In genomic region chr21:27419153-27419552, GRCh38 we compare ENCODE assay signal across 23 cellular contexts.
"Had no signal": no experiment of that assay in that cellular context is flagged by ENCODE, and none has a peak within 500 bp of the region (broad histone marks: within the 10 kb centered on the region; RNA-seq: fewer than 3 reads in every experiment).

No MANE protein-coding gene starts in this region.

- DNase-seq: central memory CD4-positive, alpha-beta T cell; cortex of kidney; effector memory CD4-positive, alpha-beta T cell; foreskin melanocyte; head of caudate nucleus; hypothalamus; kidney glomerular epithelial cell; lower lobe of right lung; naive B cell; posterior cingulate gyrus; sigmoid colon; small intestine; stimulated activated CD4-positive, alpha-beta T cell treated with anti-CD3 and anti-CD28 coated beads, Interleukin-12 subunit alpha, Interleukin-12 subunit beta, amount 100 ng/mL, for 4 hours; stimulated activated naive CD4-positive, alpha-beta T cell treated with Interleukin-2 at 50 U/mL for 16 hours; thyroid gland; upper lobe of left lung; uterus had no signal

- H3K36me3 Mint-ChIP-seq: memory B cell, naive B cell had no signal

- H3K4me3 Mint-ChIP-seq: memory B cell, naive B cell, nephron had no signal

- H3K36me3 ChIP-seq: esophagus muscularis mucosa, lower lobe of right lung, sigmoid colon, suprapubic skin, thyroid gland, upper lobe of left lung, uterus had no signal

- H3K4me1 Mint-ChIP-seq: memory B cell, naive B cell had no signal

- H3K27me3 ChIP-seq: esophagus muscularis mucosa, sigmoid colon, suprapubic skin, thyroid gland, upper lobe of left lung, uterus had no signal

- H3K27ac ChIP-seq: epithelial cell of prostate, esophagus muscularis mucosa, lower lobe of right lung, sigmoid colon, suprapubic skin, upper lobe of left lung had no signal

- H3K27ac Mint-ChIP-seq: memory B cell, naive B cell, nephron had no signal

- ATAC-seq: left lobe of liver, lower lobe of right lung had no signal

- H3K4me3 ChIP-seq: esophagus muscularis mucosa, lower lobe of right lung, sigmoid colon, suprapubic skin, thyroid gland, upper lobe of left lung, uterus had no signal

- H3K9me3 ChIP-seq: lower lobe of right lung, sigmoid colon, suprapubic skin, thyroid gland, upper lobe of left lung had no signal

- H3K27me3 Mint-ChIP-seq: memory B cell, naive B cell had no signal

- H3K4me1 ChIP-seq: sigmoid colon, uterus had no signal
